15 cellular contexts compared by ENCODE assay signal in genomic region chr1:203621559-203622130, GRCh38.
"Had no signal": no experiment of that assay in that cellular context is flagged by ENCODE, and none has a peak within 500 bp of the region (broad histone marks: within the 10 kb centered on the region; RNA-seq: fewer than 3 reads in every experiment).

No MANE protein-coding gene starts in this region.

- H3K9me3 ChIP-seq: psoas muscle, vagina had no signal

- H3K4me3 ChIP-seq: psoas muscle, vagina had no signal

- H3K27ac ChIP-seq: brain microvascular endothelial cell, psoas muscle, vagina, WERI-Rb-1 had no signal

- H3K36me3 Mint-ChIP-seq: activated naive CD4-positive, alpha-beta T cell treated with anti-CD3 and anti-CD28 coated beads, Interleukin-2, amount 50 U/mL, for 24 hours had no signal

- H3K27me3 Mint-ChIP-seq: activated naive CD4-positive, alpha-beta T cell treated with anti-CD3 and anti-CD28 coated beads, Interleukin-2, amount 50 U/mL, for 24 hours; effector memory CD8-positive, alpha-beta T cell had no signal

- H3K27me3 ChIP-seq: brain microvascular endothelial cell, vagina had no signal

- H3K27ac Mint-ChIP-seq: activated naive CD4-positive, alpha-beta T cell treated with anti-CD3 and anti-CD28 coated beads, Interleukin-2, amount 50 U/mL, for 24 hours; dendritic cell treated with granulocyte-macrophage colony-stimulating factor and Interleukin-4, amounts not matched to agents 40 ng/mL and 50 ng/mL, for 4 days had no signal

- DNase-seq: activated CD8-positive, alpha-beta memory T cell treated with anti-CD3 and anti-CD28 coated beads for 24 hours; brain microvascular endothelial cell; cerebellar nuclear complex; effector memory CD8-positive, alpha-beta T cell; hippocampal formation; kidney glomerular epithelial cell; mesendoderm; psoas muscle; stimulated activated CD4-positive, alpha-beta T cell treated with anti-CD3 and anti-CD28 coated beads, Interleukin-12 subunit alpha, Interleukin-12 subunit beta, amount 100 ng/mL, for 4 hours; stimulated activated CD8-positive, alpha-beta memory T cell treated with anti-CD3 and anti-CD28 coated beads, Interleukin-4, amount 100 ng/mL, for 48 hours; WERI-Rb-1 had no signal

- H3K9me3 Mint-ChIP-seq: activated naive CD4-positive, alpha-beta T cell treated with anti-CD3 and anti-CD28 coated beads, Interleukin-2, amount 50 U/mL, for 24 hours; dendritic cell treated with granulocyte-macrophage colony-stimulating factor and Interleukin-4, amounts not matched to agents 40 ng/mL and 50 ng/mL, for 4 days; effector memory CD8-positive, alpha-beta T cell had no signal

- ATAC-seq: effector memory CD8-positive, alpha-beta T cell; psoas muscle; sciatic nerve had no signal

- H3K4me3 Mint-ChIP-seq: activated naive CD4-positive, alpha-beta T cell treated with anti-CD3 and anti-CD28 coated beads, Interleukin-2, amount 50 U/mL, for 24 hours; dendritic cell treated with granulocyte-macrophage colony-stimulating factor and Interleukin-4, amounts not matched to agents 40 ng/mL and 50 ng/mL, for 4 days; effector memory CD8-positive, alpha-beta T cell had no signal
